ENCODE assay signal across 8 cellular contexts in genomic region chr20:6636209-6637159, GRCh38.
DNase-seq lines count a peak whose midpoint lies in the region; ATAC-seq lines count a peak whose summit lies in the region.

No MANE protein-coding gene starts in this region.

- ATAC-seq in GM21390 (IDR thresholded peaks at IDR 0.05; ENCODE audit: unreplicated experiment): no peak
- ATAC-seq in HG02970 (IDR thresholded peaks at IDR 0.05; ENCODE audit: low FRiP score, unreplicated experiment): no peak

- DNase-seq in AG08395 (ENCODE audit: low spot score): peak; percentile 76
- peak; percentile 6 for DNase-seq in H7
- DNase-seq in NCI-H82 (lab: John Stamatoyannopoulos, UW): peak; percentile 64
- peak; percentile 48 for DNase-seq in dedifferentiated amniotic fluid mesenchymal stem cell (ENCODE audit: extremely low spot score)
- DNase-seq in medulla oblongata (ENCODE audit: extremely low spot score): peak; percentile 58
- no peak for DNase-seq in activated CD8-positive, alpha-beta memory T cell treated with anti-CD3 and anti-CD28 coated beads, Interleukin-2, amount 50 U/mL, for 48 hours

- no peaks in the 10 kb centered on the region for H3K36me3 ChIP-seq in H7 (replicated peaks; ENCODE audit: control insufficient read depth, insufficient read depth, low read length)

- no peaks in the 10 kb centered on the region for H3K27me3 ChIP-seq in H7 (ENCODE audit: control insufficient read depth, insufficient read depth, low read length)

- H3K4me3 ChIP-seq in H7 (ENCODE audit: insufficient read depth, low read depth, low read length): no peak overlapping the region
